Comparison of ENCODE assay signal across 8 cellular contexts in the genomic region with DNA sequence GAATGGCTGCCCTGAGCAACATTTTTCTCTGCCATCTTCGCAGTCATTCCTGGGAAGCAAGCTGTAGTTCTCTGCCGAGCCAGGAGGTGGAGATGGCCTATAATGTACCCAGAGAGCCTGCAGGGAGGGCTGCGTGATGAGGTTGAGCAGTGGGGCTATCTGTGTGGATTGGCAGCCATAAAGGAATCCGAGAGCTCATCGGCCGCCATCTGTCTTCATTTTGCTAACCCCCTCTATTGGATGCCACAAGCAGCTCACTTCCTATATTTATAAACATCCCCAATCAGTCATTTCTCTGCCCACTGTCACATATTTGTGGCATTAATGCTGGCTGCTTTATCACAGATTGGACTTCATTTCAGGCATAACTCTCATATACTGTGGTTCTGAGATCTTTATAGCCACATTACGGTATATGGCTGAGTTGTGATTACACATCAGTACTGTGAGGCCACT.
DNase-seq lines count a peak whose midpoint lies in the region; ATAC-seq, FAIRE-seq and TF ChIP-seq lines count a peak whose summit lies in the region.

No MANE protein-coding gene starts in this region.

- no peak overlapping the region for H3K27ac ChIP-seq in DND-41 (ENCODE audit: low read length)
- no peak overlapping the region for H3K27ac ChIP-seq in K562 (ENCODE audit: extremely low read depth, low read depth, low read length)

- POLR2A ChIA-PET in K562 (lab: Yijun Ruan, JAX) = no interaction called here

- no peak overlapping the region for H3K4me3 ChIP-seq in DND-41 (ENCODE audit: low read depth in 1 of 2, low read length in 2 of 2)
- H3K4me3 ChIP-seq in LNCaP clone FGC (ENCODE audit: low read depth, low read length) = no peak overlapping the region
- no peak overlapping the region for H3K4me3 ChIP-seq in K562

- CTCF ChIA-PET in K562 (lab: Yijun Ruan, JAX; ENCODE audit: low intra/inter-chr PET ratio) = interaction anchor here (1.2 kb wide), 1 partner anchor 94 kb away, joined by 3 read pairs; no protein-coding TSS in a partner anchor

- peak; percentile 70 for TF ChIP-seq CTCF in DND-41 (IDR thresholded peaks at IDR 0.05; ENCODE audit: borderline replicate concordance, extremely low read depth, low read length, poor library complexity, severe bottlenecking)
- peak; percentile 81 for TF ChIP-seq CTCF in LNCaP clone FGC (IDR thresholded peaks at IDR 0.05; ENCODE audit: control insufficient read depth, extremely low read depth, insufficient read depth)
- peak; percentile 36 to 54 (median 48); a peak in 4 of 6 replicates for TF ChIP-seq CTCF in K562 (IDR thresholded peaks at IDR 0.05 in 2 of 3, conservative IDR thresholded peaks at IDR 0.05 in 1 of 3; ENCODE audit: insufficient read depth in 2 of 3, low read depth in 1 of 3, low read length in 3 of 3)

- intact Hi-C loops in K562 (cut with micrococcal nuclease) = no loop called here

- no TSS peak for BruUV-seq in K562 (replicated peaks; lab: Mats Ljungman, UMichigan)

- H3K4me1 ChIP-seq in DND-41 (ENCODE audit: insufficient read depth, low read length) (no peaks in the 10 kb centered on the region), K562 (replicated peaks in 1 of 2; ENCODE audit: control insufficient read depth in 2 of 2, insufficient read depth in 2 of 2, low read length in 2 of 2) (no peaks in the 10 kb centered on the region)

- H3K36me3 ChIP-seq in DND-41 (ENCODE audit: insufficient read depth, low read length) = no peaks in the 10 kb centered on the region
- H3K36me3 ChIP-seq in K562 (ENCODE audit: control insufficient read depth, insufficient read depth, low read length) = no peaks in the 10 kb centered on the region

- TF ChIP-seq EP300 in K562 (IDR thresholded peaks at IDR 0.05; ENCODE audit: low read length) = no peak

- H3K27me3 ChIP-seq in DND-41 (ENCODE audit: insufficient read depth, low read length, poor library complexity) (peaks cover 7% of the 10 kb centered on the region), K562 (ENCODE audit: control insufficient read depth in 2 of 2, insufficient read depth in 2 of 2, low read length in 2 of 2) (peaks cover 2 to 4% of the 10 kb centered on the region in 2 experiments; a peak in 1 of 5 replicates)

- H3K9me3 ChIP-seq in DND-41 (ENCODE audit: insufficient read depth, low read length, severe bottlenecking) (no peaks in the 10 kb centered on the region), K562 (replicated peaks; ENCODE audit: control insufficient read depth, insufficient read depth, low read depth, low read length) (no peaks in the 10 kb centered on the region)

- H3K4me2 ChIP-seq in DND-41 (ENCODE audit: insufficient read depth, low read length) = no peak overlapping the region
- no peak overlapping the region for H3K4me2 ChIP-seq in K562 (ENCODE audit: insufficient read depth, low read length)

- H3K9me1 ChIP-seq in K562 (ENCODE audit: control insufficient read depth, insufficient read depth, low read length) = no peaks in the 10 kb centered on the region

- peak; percentile 44 for DNase-seq in DND-41
- peak; percentile 19 for DNase-seq in GM19238 (ENCODE audit: insufficient read length, low spot score)
- DNase-seq in LNCaP clone FGC (ENCODE audit: low read depth) = no peak
- DNase-seq in K562 (ENCODE audit: extremely low read depth in 1 of 4, low spot score in 3 of 4) = peak; percentile 21 to 44 (median 37)
- DNase-seq in non-pigmented ciliary epithelial cell (ENCODE audit: low read depth) = peak; percentile 32
- no peak for DNase-seq in NCI-H146 treated with DMSO at 0.1 percent for 48 hours (lab: John Stamatoyannopoulos, UW; ENCODE audit: unreplicated experiment)

- peak; percentile 63 for FAIRE-seq in K562 (lab: Jason Lieb, UNC)

- H2AFZ ChIP-seq in DND-41 (ENCODE audit: low read depth, low read length) (no peak overlapping the region), K562 (ENCODE audit: low read depth, low read length) (no peak overlapping the region)

- H3K9ac ChIP-seq in DND-41 (ENCODE audit: low read depth, low read length) (no peak overlapping the region), K562 (ENCODE audit: insufficient read depth in 1 of 2, low read depth in 2 of 2, low read length in 2 of 2) (no peak overlapping the region)

- WGBS in K562 (ENCODE audit: insufficient coverage, low coverage, missing lambda C conversion rate) = 2% methylated on average over 7 of the region's 7 CpGs

- peak in 1 of 2 experiments; percentile 19; a peak in 2 of 4 replicates for TF ChIP-seq RAD21 in K562 (CRISPR knock-in tag; conservative IDR thresholded peaks at IDR 0.05 in 1 of 2, IDR thresholded peaks at IDR 0.05 in 1 of 2)

- H3K79me2 ChIP-seq in DND-41 (ENCODE audit: insufficient read depth, low read length) (no peaks in the 10 kb centered on the region), K562 (ENCODE audit: control insufficient read depth, insufficient read depth, low read length) (no peaks in the 10 kb centered on the region)

- ATAC-seq in DND-41 (ENCODE audit: insufficient read depth, low read depth) (peak; percentile 65; the same call in 2 of the 3 replicates), K562 (peak; percentile 91), HG02571 (IDR thresholded peaks at IDR 0.05; ENCODE audit: unreplicated experiment) (no peak), GM21723 (IDR thresholded peaks at IDR 0.05; ENCODE audit: unreplicated experiment) (no peak)

- in situ Hi-C loops in K562 (cut with MboI) = no loop called here

- TF ChIP-seq POLR2A in K562 (conservative IDR thresholded peaks at IDR 0.05) = no peak

- H4K20me1 ChIP-seq in DND-41 (ENCODE audit: insufficient read depth, low read length) = no peaks in the 10 kb centered on the region
- H4K20me1 ChIP-seq in K562 (replicated peaks; ENCODE audit: control insufficient read depth, insufficient read depth, low read length) = no peaks in the 10 kb centered on the region

TF ChIP-seq in K562, 482 proteins besides CTCF, POLR2A, EP300 and RAD21:
- TF ChIP-seq, protein P1, sequence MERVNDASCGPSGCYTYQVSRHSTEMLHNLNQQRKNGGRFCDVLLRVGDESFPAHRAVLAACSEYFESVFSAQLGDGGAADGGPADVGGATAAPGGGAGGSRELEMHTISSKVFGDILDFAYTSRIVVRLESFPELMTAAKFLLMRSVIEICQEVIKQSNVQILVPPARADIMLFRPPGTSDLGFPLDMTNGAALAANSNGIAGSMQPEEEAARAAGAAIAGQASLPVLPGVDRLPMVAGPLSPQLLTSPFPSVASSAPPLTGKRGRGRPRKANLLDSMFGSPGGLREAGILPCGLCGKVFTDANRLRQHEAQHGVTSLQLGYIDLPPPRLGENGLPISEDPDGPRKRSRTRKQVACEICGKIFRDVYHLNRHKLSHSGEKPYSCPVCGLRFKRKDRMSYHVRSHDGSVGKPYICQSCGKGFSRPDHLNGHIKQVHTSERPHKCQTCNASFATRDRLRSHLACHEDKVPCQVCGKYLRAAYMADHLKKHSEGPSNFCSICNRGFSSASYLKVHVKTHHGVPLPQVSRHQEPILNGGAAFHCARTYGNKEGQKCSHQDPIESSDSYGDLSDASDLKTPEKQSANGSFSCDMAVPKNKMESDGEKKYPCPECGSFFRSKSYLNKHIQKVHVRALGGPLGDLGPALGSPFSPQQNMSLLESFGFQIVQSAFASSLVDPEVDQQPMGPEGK (CRISPR knock-in tag; IDR thresholded peaks at IDR 0.05; ENCODE audit: borderline replicate concordance) = no peak
- 0 out of 2 replicates have a peak, but pooled peaks have one; percentile 29 for TF ChIP-seq SMC3 (conservative IDR thresholded peaks at IDR 0.05; ENCODE audit: insufficient read depth, low read depth, low read length)

Comparison
In these comparisons a context has a peak if more than half of its experiments do, and no peak if none do; other contexts are left out.
1. ATAC-seq: peak in DND-41 (single experiment) and K562 (single experiment); none in HG02571 (single experiment) and GM21723 (single experiment).
2. DNase-seq: peak in DND-41 (single experiment), GM19238 (single experiment), K562 (4 of 4) and non-pigmented ciliary epithelial cell (single experiment); none in LNCaP clone FGC (single experiment) and NCI-H146 treated with DMSO at 0.1 percent for 48 hours (single experiment).
3. Peak in every context shown above with its lines, with median percentiles within 50 percentile points of each other: CTCF ChIP-seq.